In genomic region chr1:21624577-21625389, GRCh38 we compare ENCODE assay signal across 11 cellular contexts. TPM values are rescaled to one million over a fixed set of nuclear protein-coding genes. Genes with fewer than 3 reads are reported as not detected.
A peak's percentile ranks its signal among the peaks of the same experiment; 100 is the strongest.
DNase-seq lines count a peak whose midpoint lies in the region; ATAC-seq and TF ChIP-seq lines count a peak whose summit lies in the region.
"Had no signal": no experiment of that assay in that cellular context is flagged by ENCODE, and none has a peak within 500 bp of the region (broad histone marks: within the 10 kb centered on the region; RNA-seq: fewer than 3 reads in every experiment).

No MANE protein-coding gene starts in this region.

- peak; percentile 78 for DNase-seq in Ammon's horn (ENCODE audit: low spot score)
- DNase-seq in NCI-H1694 (lab: John Stamatoyannopoulos, UW) = peak; percentile 70
- peak in 44 of 56 donors; percentile 19 to 76 (median 53) for DNase-seq in nucleus accumbens (lab: John Stamatoyannopoulos, UW)
- DNase-seq in GM19238 (ENCODE audit: insufficient read length, low spot score) = no peak
- no peak for DNase-seq in PC-3
- DNase-seq in left cardiac atrium = no peak
- DNase-seq: activated B cell treated with CpG ODN at 0.5 μM for 24 hours, NCI-H2081 treated with DMSO at 0.1 percent for 48 hours, transverse colon had no signal

- H3K9ac ChIP-seq in PC-3 (ENCODE audit: low read length) = no peak overlapping the region

- peak overlapping the region; percentile 50 for H3K27ac ChIP-seq in cingulate gyrus (ENCODE audit: low read depth, low read length)
- no peak overlapping the region; the same call in 1 of the 2 replicates for H3K27ac ChIP-seq in PC-3 (ENCODE audit: low read length)

- H3K4me3 ChIP-seq in PC-3 (ENCODE audit: low read length) = no peak overlapping the region
- H3K4me3 ChIP-seq: transverse colon had no signal

- no peaks in the 10 kb centered on the region for H4K20me1 ChIP-seq in PC-3 (ENCODE audit: low read length)

- H3K9me2 ChIP-seq in PC-3 (replicated peaks; ENCODE audit: low read length) = no peaks in the 10 kb centered on the region

- no peaks in the 10 kb centered on the region for H3F3A ChIP-seq in PC-3 (ENCODE audit: low read length, unreplicated experiment)

- ATAC-seq in HG03175 (IDR thresholded peaks at IDR 0.05; ENCODE audit: unreplicated experiment) (no peak), PC-3 (no peak), left cardiac atrium (no peak)

- H3K4me1 ChIP-seq in PC-3 (ENCODE audit: insufficient read depth, low read length) = peaks cover 44% of the 10 kb centered on the region

- no peak overlapping the region for H2AFZ ChIP-seq in PC-3 (ENCODE audit: low read length)

- H3K36me3 ChIP-seq in PC-3 (ENCODE audit: low read depth, low read length) = no peaks in the 10 kb centered on the region
- H3K36me3 ChIP-seq: transverse colon had no signal

- no TSS peak for BruUV-seq in PC-3 (replicated peaks; lab: Mats Ljungman, UMichigan)

- POLR2A ChIA-PET in PC-3 (lab: Charles Lee; ENCODE audit: unreplicated experiment) = no interaction called here

- no peaks in the 10 kb centered on the region for H3K79me2 ChIP-seq in PC-3 (ENCODE audit: low read length)

- CTCF ChIA-PET in PC-3 (lab: Charles Lee) = no interaction called here

- H3K4me2 ChIP-seq in PC-3 (ENCODE audit: low read length) = no peak overlapping the region

- no peaks in the 10 kb centered on the region for H3K27me3 ChIP-seq in PC-3 (ENCODE audit: low read length)

- intact Hi-C loops in PC-3 (cut with micrococcal nuclease) (no loop called here), left cardiac atrium (cut with DNase I) (no loop called here)

- H3K9me3 ChIP-seq in PC-3 (ENCODE audit: low read length) = no peaks in the 10 kb centered on the region
- H3K9me3 ChIP-seq: transverse colon had no signal

- TF ChIP-seq CTCF in PC-3 (conservative IDR thresholded peaks at IDR 0.05; ENCODE audit: low read depth, low read length) = no peak

RNA-seq across cellular contexts. Expression of gene RAP1GAP, which starts 44.4 kb away (rescaled TPM):
- total RNA-seq in PC-3 (2014; rRNA removed) (12.1 and 12.3 TPM in 2 replicates), left cardiac atrium (10 to 100 TPM; 10.5 to 16.4 TPM)

Comparison
In these comparisons a context has a peak if more than half of its experiments do, and no peak if none do; other contexts are left out.
1. DNase-seq: peak in Ammon's horn (single experiment), NCI-H1694 (single experiment) and nucleus accumbens (44 of 56); none in GM19238 (single experiment), PC-3 (single experiment) and left cardiac atrium (single experiment).